Comparison of ENCODE assay signal across 1 cellular context in the genomic region with DNA sequence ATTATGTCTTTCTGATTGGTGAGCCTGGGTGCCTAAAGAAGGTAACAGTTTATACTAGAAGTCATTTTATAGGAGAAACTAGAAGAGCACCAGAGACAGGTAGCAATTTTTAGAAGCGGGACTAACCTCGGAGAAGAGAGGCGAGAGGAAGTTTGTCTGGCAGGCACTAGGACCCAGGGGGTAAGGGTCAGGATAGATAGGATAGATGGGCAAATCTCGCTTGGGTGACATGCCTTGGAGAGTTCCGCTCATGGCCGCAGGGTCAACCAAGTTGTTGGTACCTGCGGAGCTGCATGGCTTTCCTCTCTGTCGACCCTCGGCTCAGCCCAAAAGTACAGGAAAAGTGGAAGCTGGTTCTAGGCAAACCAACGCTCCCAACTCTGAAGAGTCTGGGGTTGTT.
TF ChIP-seq lines count a peak whose summit lies in the region.

No MANE protein-coding gene starts in this region.

TF ChIP-seq in GM23338, 12 proteins besides CTCF, POLR2A, EP300 and RAD21 (continued from another document):
- TF ChIP-seq EZH2 (IDR thresholded peaks at IDR 0.05; ENCODE audit: low read depth, unreplicated experiment): no peak
- TF ChIP-seq JUNB (IDR thresholded peaks at IDR 0.05; ENCODE audit: unreplicated experiment): no peak
